25 cellular contexts compared by ENCODE assay signal in the genomic region with DNA sequence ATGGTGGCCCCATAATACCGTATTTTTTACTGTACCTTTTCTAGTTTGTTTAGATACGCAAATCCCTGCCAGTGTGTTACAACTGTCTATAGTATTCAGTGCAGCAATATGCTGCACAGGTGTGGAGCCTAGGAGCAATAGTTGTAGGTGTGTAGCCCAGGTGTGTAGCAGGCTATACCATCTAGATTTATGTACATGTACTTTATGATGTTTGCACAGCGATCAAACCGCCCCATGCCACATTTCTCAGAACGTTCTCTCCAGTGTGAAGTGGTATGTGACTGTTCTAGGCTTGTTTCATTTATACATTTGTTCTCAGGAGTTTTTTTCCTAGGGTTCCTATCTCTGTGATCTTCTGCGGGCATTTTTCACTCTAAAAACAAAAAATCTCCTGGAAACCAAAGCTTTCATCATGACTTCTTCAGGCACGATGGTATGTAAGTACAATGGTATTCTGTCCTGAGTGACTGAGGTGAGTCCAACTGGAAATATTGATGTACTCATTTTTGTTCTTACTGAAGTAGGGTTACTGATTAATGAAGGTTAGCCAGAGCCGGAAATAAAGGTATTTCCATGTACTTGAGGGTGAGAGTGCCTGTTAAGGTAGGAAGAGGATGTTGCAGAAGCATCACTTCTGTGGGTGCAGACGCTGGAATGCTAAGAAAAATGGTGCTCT.
A peak's percentile ranks its signal among the peaks of the same experiment; 100 is the strongest.
DNase-seq lines count a peak whose midpoint lies in the region; ATAC-seq and TF ChIP-seq lines count a peak whose summit lies in the region.
"Had no signal": no experiment of that assay in that cellular context is flagged by ENCODE, and none has a peak within 500 bp of the region (broad histone marks: within the 10 kb centered on the region; RNA-seq: fewer than 3 reads in every experiment).

No MANE protein-coding gene starts in this region.

- H3K4me1 Mint-ChIP-seq in type B pancreatic cell (ENCODE audit: unreplicated experiment), result no peaks in the 10 kb centered on the region
- H3K4me1 Mint-ChIP-seq: activated B cell treated with CpG ODN at 0.5 μM for 24 hours, immature natural killer cell had no signal

- DNase-seq in NCI-H526 treated with DMSO at 0.1 percent for 48 hours (lab: John Stamatoyannopoulos, UW) (peak; percentile 68), epithelial cell of proximal tubule (ENCODE audit: low read depth) (peak; percentile 88), lower lobe of right lung (no peak), type B pancreatic cell (ENCODE audit: extremely low spot score, unreplicated experiment) (no peak), islet precursor cell (no peak)
- DNase-seq in activated effector memory CD4-positive, alpha-beta T cell treated with Interleukin-2 at 50 U/mL for 16 hours, result no peak
- DNase-seq in central memory CD4-positive, alpha-beta T cell, result no peak
- DNase-seq: activated B cell treated with CpG ODN at 0.5 μM for 24 hours; activated CD8-positive, alpha-beta T cell treated with anti-CD3 and anti-CD28 coated beads, Interleukin-2, amount 10 ng/mL, durations not matched to agents 7 days and 5 days; activated naive CD4-positive, alpha-beta T cell treated with anti-CD3 and anti-CD28 coated beads for 36 hours; activated T-cell treated with anti-CD3 and anti-CD28 coated beads, Interleukin-2, amount 50 U/mL, for 1 hour; amniotic stem cell; CD4-positive, CD25-positive, alpha-beta regulatory T cell; HCEC 1CT; immature natural killer cell; naive thymus-derived CD4-positive, alpha-beta T cell; NCI-H1436; NCI-H524; ovary; RPMI8226; substantia nigra had no signal

- peaks cover 15% of the 10 kb centered on the region for H3K4me1 ChIP-seq in lower lobe of right lung
- H3K4me1 ChIP-seq: vagina had no signal

- no peaks in the 10 kb centered on the region for H3K27me3 ChIP-seq in lower lobe of right lung (ENCODE audit: low read depth)
- H3K27me3 ChIP-seq: ovary, vagina had no signal

- no peaks in the 10 kb centered on the region for H3K9me3 ChIP-seq in lower lobe of right lung
- H3K9me3 ChIP-seq: ovary, vagina had no signal

- TF ChIP-seq CTCF in epithelial cell of proximal tubule (conservative IDR thresholded peaks at IDR 0.05; ENCODE audit: low read depth, low read length), result no peak
- TF ChIP-seq CTCF in lower lobe of right lung (IDR thresholded peaks at IDR 0.05), result no peak
- TF ChIP-seq CTCF in type B pancreatic cell (conservative IDR thresholded peaks at IDR 0.05), result no peak

- H3K27ac Mint-ChIP-seq in type B pancreatic cell, result peak overlapping the region; percentile 52
- H3K27ac Mint-ChIP-seq: activated B cell treated with CpG ODN at 0.5 μM for 24 hours; activated CD8-positive, alpha-beta T cell treated with anti-CD3 and anti-CD28 coated beads, Interleukin-2, amount 10 ng/mL, durations not matched to agents 7 days and 5 days; activated naive CD4-positive, alpha-beta T cell treated with anti-CD3 and anti-CD28 coated beads for 36 hours; CD4-positive, CD25-positive, alpha-beta regulatory T cell; immature natural killer cell; naive thymus-derived CD4-positive, alpha-beta T cell had no signal

- peaks cover 36% of the 10 kb centered on the region for H3K36me3 ChIP-seq in lower lobe of right lung
- H3K36me3 ChIP-seq: ovary, vagina had no signal

- H3K9me3 Mint-ChIP-seq in type B pancreatic cell, result no peaks in the 10 kb centered on the region
- H3K9me3 Mint-ChIP-seq: activated B cell treated with CpG ODN at 0.5 μM for 24 hours; activated naive CD4-positive, alpha-beta T cell treated with anti-CD3 and anti-CD28 coated beads for 36 hours; CD4-positive, CD25-positive, alpha-beta regulatory T cell; immature natural killer cell; naive thymus-derived CD4-positive, alpha-beta T cell had no signal

- peaks cover 44% of the 10 kb centered on the region for H3K36me3 Mint-ChIP-seq in type B pancreatic cell
- H3K36me3 Mint-ChIP-seq: immature natural killer cell had no signal

- intact Hi-C loops in lower lobe of right lung (cut with DNase I), result no loop called here

- no peaks in the 10 kb centered on the region for H3K27me3 Mint-ChIP-seq in type B pancreatic cell
- H3K27me3 Mint-ChIP-seq: activated B cell treated with CpG ODN at 0.5 μM for 24 hours; CD4-positive, CD25-positive, alpha-beta regulatory T cell had no signal

- peak; percentile 53 to 73 for ATAC-seq in lower lobe of right lung
- ATAC-seq: activated CD8-positive, alpha-beta T cell treated with anti-CD3 and anti-CD28 coated beads, Interleukin-2, amount 10 ng/mL, durations not matched to agents 7 days and 5 days; naive thymus-derived CD4-positive, alpha-beta T cell had no signal

- H3K27ac ChIP-seq in lower lobe of right lung, result no peak overlapping the region
- H3K27ac ChIP-seq: epithelial cell of prostate, ovary, SK-N-MC, vagina had no signal

- H3K4me3 Mint-ChIP-seq in type B pancreatic cell, result no peak overlapping the region
- H3K4me3 Mint-ChIP-seq: activated B cell treated with CpG ODN at 0.5 μM for 24 hours; activated CD8-positive, alpha-beta T cell treated with anti-CD3 and anti-CD28 coated beads, Interleukin-2, amount 10 ng/mL, durations not matched to agents 7 days and 5 days; activated naive CD4-positive, alpha-beta T cell treated with anti-CD3 and anti-CD28 coated beads for 36 hours; CD4-positive, CD25-positive, alpha-beta regulatory T cell; immature natural killer cell; naive thymus-derived CD4-positive, alpha-beta T cell had no signal

- no peak overlapping the region for H3K4me3 ChIP-seq in epithelial cell of proximal tubule (ENCODE audit: low read depth, low read length)
- no peak overlapping the region for H3K4me3 ChIP-seq in lower lobe of right lung
- H3K4me3 ChIP-seq: K562, ovary, SK-N-MC, vagina had no signal

Comparison
In these comparisons a context has a peak if more than half of its experiments do, and no peak if none do; other contexts are left out.
1. DNase-seq: peak in NCI-H526 treated with DMSO at 0.1 percent for 48 hours (single experiment) and epithelial cell of proximal tubule (single experiment); none in lower lobe of right lung (single experiment), type B pancreatic cell (single experiment), activated effector memory CD4-positive, alpha-beta T cell treated with Interleukin-2 at 50 U/mL for 16 hours (single experiment), central memory CD4-positive, alpha-beta T cell (single experiment) and islet precursor cell (single experiment).